ENCODE assay signal across 24 cellular contexts in the genomic region with DNA sequence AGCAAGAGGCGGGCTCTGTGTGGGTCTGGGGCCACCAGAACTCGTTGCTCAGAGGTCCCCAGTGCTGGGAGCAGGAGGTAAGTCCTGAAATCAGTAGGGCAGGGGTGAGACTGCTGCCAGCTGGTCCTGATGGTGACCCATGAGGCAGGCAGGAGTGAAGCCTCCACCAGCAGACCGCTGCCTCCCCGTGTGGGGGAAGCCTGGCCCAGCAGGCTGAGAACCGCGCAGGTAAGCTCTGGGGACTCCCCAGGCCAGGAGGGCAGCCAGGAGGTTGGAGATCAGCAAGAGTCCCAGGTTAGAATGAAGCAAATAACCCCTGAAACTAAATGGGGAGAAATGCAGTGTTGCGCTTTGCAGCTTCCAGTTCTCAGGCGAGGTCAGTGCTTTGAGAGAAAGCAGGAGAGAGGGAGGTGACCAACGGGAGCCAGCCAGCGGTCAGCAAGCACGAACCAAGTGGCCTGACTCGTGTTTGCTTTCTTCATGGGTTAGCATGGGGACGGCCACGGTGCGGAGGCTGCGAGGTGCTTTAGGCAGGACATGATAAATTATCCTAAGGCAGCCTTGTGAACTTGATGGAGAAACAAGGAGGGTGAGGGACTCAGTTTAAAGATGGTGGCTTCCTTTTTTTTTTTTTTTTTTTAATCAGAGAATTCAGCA. TPM values are rescaled to one million over a fixed set of nuclear protein-coding genes. Genes with fewer than 3 reads are reported as not detected.
"Had no signal": no experiment of that assay in that cellular context is flagged by ENCODE, and none has a peak within 500 bp of the region (broad histone marks: within the 10 kb centered on the region; RNA-seq: fewer than 3 reads in every experiment).

No MANE protein-coding gene starts in this region.

- H3K9me3 Mint-ChIP-seq: activated CD4-positive, alpha-beta memory T cell treated with anti-CD3 and anti-CD28 coated beads, Interleukin-2, amount 10 ng/mL, durations not matched to agents 7 days and 5 days; activated naive CD4-positive, alpha-beta T cell treated with anti-CD3 and anti-CD28 coated beads, Interleukin-2, amount 50 U/mL, for 24 hours; neural crest cell; T-helper 1 cell treated with Interleukin-12 subunit alpha and Interleukin-12 subunit beta and Interleukin-4 antibody, amounts not matched to agents 30 μg/mL and 1 μg/mL, for 36 hours had no signal

- H3K27me3 Mint-ChIP-seq: activated naive CD4-positive, alpha-beta T cell treated with anti-CD3 and anti-CD28 coated beads, Interleukin-2, amount 50 U/mL, for 24 hours had no signal

- H3K27ac Mint-ChIP-seq: activated CD4-positive, alpha-beta memory T cell treated with anti-CD3 and anti-CD28 coated beads, Interleukin-2, amount 10 ng/mL, durations not matched to agents 7 days and 5 days; activated CD8-positive, alpha-beta memory T cell treated with anti-CD3 and anti-CD28 coated beads, Interleukin-2, amount 10 ng/mL, durations not matched to agents 7 days and 5 days; activated naive CD4-positive, alpha-beta T cell treated with anti-CD3 and anti-CD28 coated beads, Interleukin-2, amount 50 U/mL, for 24 hours; brain; naive thymus-derived CD4-positive, alpha-beta T cell; progenitor cell of endocrine pancreas; T-helper 1 cell treated with Interleukin-12 subunit alpha and Interleukin-12 subunit beta and Interleukin-4 antibody, amounts not matched to agents 30 μg/mL and 1 μg/mL, for 36 hours had no signal

- H3K4me1 ChIP-seq: foreskin keratinocyte, testis, vagina had no signal

- H3K36me3 ChIP-seq: vagina had no signal

- H3K9me3 ChIP-seq: testis, vagina had no signal

- H3K4me1 Mint-ChIP-seq: activated CD4-positive, alpha-beta memory T cell treated with anti-CD3 and anti-CD28 coated beads, Interleukin-2, amount 10 ng/mL, durations not matched to agents 7 days and 5 days; activated CD8-positive, alpha-beta memory T cell treated with anti-CD3 and anti-CD28 coated beads, Interleukin-2, amount 10 ng/mL, durations not matched to agents 7 days and 5 days; activated naive CD4-positive, alpha-beta T cell treated with anti-CD3 and anti-CD28 coated beads, Interleukin-2, amount 50 U/mL, for 24 hours; naive thymus-derived CD4-positive, alpha-beta T cell had no signal

- H3K4me3 Mint-ChIP-seq: activated CD4-positive, alpha-beta memory T cell treated with anti-CD3 and anti-CD28 coated beads, Interleukin-2, amount 10 ng/mL, durations not matched to agents 7 days and 5 days; activated CD8-positive, alpha-beta memory T cell treated with anti-CD3 and anti-CD28 coated beads, Interleukin-2, amount 10 ng/mL, durations not matched to agents 7 days and 5 days; activated naive CD4-positive, alpha-beta T cell treated with anti-CD3 and anti-CD28 coated beads, Interleukin-2, amount 50 U/mL, for 24 hours; brain; naive thymus-derived CD4-positive, alpha-beta T cell; neural crest cell; T-helper 1 cell treated with Interleukin-12 subunit alpha and Interleukin-12 subunit beta and Interleukin-4 antibody, amounts not matched to agents 30 μg/mL and 1 μg/mL, for 36 hours had no signal

- ATAC-seq: activated CD8-positive, alpha-beta memory T cell treated with anti-CD3 and anti-CD28 coated beads, Interleukin-2, amount 10 ng/mL, durations not matched to agents 7 days and 5 days; foreskin keratinocyte; left colon had no signal

- H3K27ac ChIP-seq: foreskin keratinocyte, hepatocyte, testis, vagina had no signal

- H3K4me3 ChIP-seq: hepatocyte, testis, vagina had no signal

- FAIRE-seq: colon had no signal

- H3K36me3 Mint-ChIP-seq: activated CD8-positive, alpha-beta memory T cell treated with anti-CD3 and anti-CD28 coated beads, Interleukin-2, amount 10 ng/mL, durations not matched to agents 7 days and 5 days; activated naive CD4-positive, alpha-beta T cell treated with anti-CD3 and anti-CD28 coated beads, Interleukin-2, amount 50 U/mL, for 24 hours; brain; naive thymus-derived CD4-positive, alpha-beta T cell had no signal

- DNase-seq: activated CD4-positive, alpha-beta memory T cell treated with anti-CD3 and anti-CD28 coated beads, Interleukin-2, amount 10 ng/mL, durations not matched to agents 7 days and 5 days; activated CD4-positive, alpha-beta T cell treated with anti-CD3 and anti-CD28 coated beads for 48 hours; activated CD8-positive, alpha-beta memory T cell treated with anti-CD3 and anti-CD28 coated beads, Interleukin-2, amount 10 ng/mL, durations not matched to agents 7 days and 5 days; activated gamma-delta T cell treated with Interleukin-2 at 50 U/mL for 16 hours; activated T-cell treated with anti-CD3 and anti-CD28 coated beads, Interleukin-2, amount 50 U/mL, for 1 hour; central memory CD4-positive, alpha-beta T cell; effector memory CD4-positive, alpha-beta T cell; foreskin keratinocyte; islet precursor cell; left colon; naive thymus-derived CD4-positive, alpha-beta T cell; stimulated activated CD4-positive, alpha-beta T cell treated with anti-CD3 and anti-CD28 coated beads, Interleukin-2, amount 100 ng/mL, for 48 hours; stimulated activated CD8-positive, alpha-beta memory T cell treated with anti-CD3 and anti-CD28 coated beads, Interleukin-4, amount 100 ng/mL, for 48 hours; stimulated activated naive CD4-positive, alpha-beta T cell; testis; trophoblast cell had no signal

RNA-seq across cellular contexts. Expression of a gene that starts 26.2 kb away (rescaled TPM):
- total RNA-seq: activated CD4-positive, alpha-beta memory T cell treated with anti-CD3 and anti-CD28 coated beads, Interleukin-2, amount 10 ng/mL, durations not matched to agents 7 days and 5 days; activated CD8-positive, alpha-beta memory T cell treated with anti-CD3 and anti-CD28 coated beads, Interleukin-2, amount 10 ng/mL, durations not matched to agents 7 days and 5 days; foreskin keratinocyte; naive thymus-derived CD4-positive, alpha-beta T cell; progenitor cell of endocrine pancreas had no signal
- polyA plus RNA-seq: foreskin keratinocyte; naive thymus-derived CD4-positive, alpha-beta T cell had no signal
